ENCODE assay signal across 8 cellular contexts in the genomic region with DNA sequence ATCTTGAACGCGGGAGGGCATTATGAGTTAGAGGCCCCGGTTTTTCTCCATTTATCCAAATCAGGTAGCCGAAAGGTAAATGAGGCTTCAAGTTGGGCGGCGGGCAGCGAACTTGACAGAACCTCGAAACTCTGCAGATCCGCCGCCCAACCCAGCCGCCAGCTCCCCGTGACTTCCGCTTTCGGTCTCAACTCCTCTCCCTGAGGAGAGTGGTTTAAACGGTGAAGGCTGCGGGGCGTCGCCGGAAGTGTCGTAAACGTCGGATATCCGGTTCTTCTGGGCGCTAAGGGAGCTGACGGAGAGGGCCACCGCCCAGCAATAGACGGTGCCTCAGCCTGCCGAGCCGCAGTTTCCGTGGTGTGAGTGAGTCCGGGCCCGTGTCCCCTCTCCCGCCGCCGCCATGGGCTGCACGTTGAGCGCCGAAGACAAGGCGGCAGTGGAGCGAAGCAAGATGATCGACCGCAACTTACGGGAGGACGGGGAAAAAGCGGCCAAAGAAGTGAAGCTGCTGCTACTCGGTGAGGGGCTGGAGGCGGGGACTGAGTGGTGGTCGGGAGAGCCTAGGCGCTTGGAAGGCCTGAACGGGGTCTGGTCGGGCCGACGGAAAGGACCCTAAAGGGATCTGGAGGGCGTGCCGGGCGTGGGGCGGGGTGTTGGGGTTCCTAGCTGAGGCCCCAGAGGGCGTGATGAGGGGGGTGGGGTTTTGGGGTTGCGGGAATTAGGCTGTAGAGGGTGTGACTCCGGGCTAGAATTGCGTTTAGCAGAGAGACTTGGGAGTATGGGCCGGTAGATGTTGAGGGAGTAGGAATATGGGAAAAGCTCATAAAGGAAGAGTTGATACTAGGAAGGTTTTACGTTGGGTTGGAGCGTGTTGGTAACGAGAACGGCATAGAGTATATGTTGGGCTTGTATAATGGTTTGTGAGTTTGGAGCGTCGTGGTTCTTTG. TPM values are rescaled to one million over a fixed set of nuclear protein-coding genes. Genes with fewer than 3 reads are reported as not detected.
DNase-seq lines count a peak whose midpoint lies in the region; ATAC-seq and TF ChIP-seq lines count a peak whose summit lies in the region.

A gene (plus strand): TSS at position 295 of the 947 bp plus-strand sequence. CDS start 106 bp downstream, at position 401.

- peak within 1 kb of the TSS; percentile 77 to 93 (median 82) for H3K4me3 ChIP-seq in BLaER1 treated with 17β-estradiol and CSF1 and Interleukin-3, amounts not matched to agents 10 nM and 100 nM
- H3K4me3 ChIP-seq in coronary artery, result peak within 1 kb of the TSS; percentile 90

- intact Hi-C loops in activated CD4-positive, alpha-beta T cell treated with anti-CD3 and anti-CD28 coated beads, Interleukin-2, amount 10 ng/mL, durations not matched to agents 24 days and 14 days (cut with micrococcal nuclease), result loop anchor here (1.0 to 5.0 kb wide), 4 partner anchors 121 to 487 kb away; a partner anchor contains a TSS

- peak within 1 kb of the TSS; percentile 95 for H3K4me3 Mint-ChIP-seq in activated CD4-positive, alpha-beta T cell treated with anti-CD3 and anti-CD28 coated beads, Interleukin-2, amount 10 ng/mL, durations not matched to agents 24 days and 14 days

- H4K20me1 ChIP-seq in BLaER1 treated with 17β-estradiol and CSF1 and Interleukin-3, amounts not matched to agents 10 nM and 100 nM, result peaks cover 21 to 51% (median 46%) of the 10 kb centered on the region in 11 experiments; a peak in 21 of 22 replicates

- peak within 1 kb of the TSS; percentile 96 for H3K27ac Mint-ChIP-seq in activated CD4-positive, alpha-beta T cell treated with anti-CD3 and anti-CD28 coated beads, Interleukin-2, amount 10 ng/mL, durations not matched to agents 24 days and 14 days

- H3K36me3 Mint-ChIP-seq in activated CD4-positive, alpha-beta T cell treated with anti-CD3 and anti-CD28 coated beads, Interleukin-2, amount 10 ng/mL, durations not matched to agents 24 days and 14 days (ENCODE audit: low read depth), result peaks cover 10% of the 10 kb centered on the region

- H3K27me3 ChIP-seq in BLaER1 treated with 17β-estradiol and CSF1 and Interleukin-3, amounts not matched to agents 10 nM and 100 nM, result no peaks in the 10 kb centered on the region
- no peaks in the 10 kb centered on the region for H3K27me3 ChIP-seq in layer of hippocampus (ENCODE audit: control insufficient read depth, insufficient read depth, low read length)

- H3K4me1 Mint-ChIP-seq in activated CD4-positive, alpha-beta T cell treated with anti-CD3 and anti-CD28 coated beads, Interleukin-2, amount 10 ng/mL, durations not matched to agents 24 days and 14 days, result peaks cover 46% of the 10 kb centered on the region

- H3K27ac ChIP-seq in BLaER1 treated with 17β-estradiol and CSF1 and Interleukin-3, amounts not matched to agents 10 nM and 100 nM, result peak within 1 kb of the TSS; percentile 84 to 95 (median 92)
- peak within 1 kb of the TSS; percentile 96 to 97 for H3K27ac ChIP-seq in coronary artery
- peak within 1 kb of the TSS; percentile 89 for H3K27ac ChIP-seq in layer of hippocampus (ENCODE audit: low read depth, low read length)

- TF ChIP-seq CTCF in coronary artery (IDR thresholded peaks at IDR 0.05), result no peak

- ATAC-seq in GM19328 (IDR thresholded peaks at IDR 0.05; ENCODE audit: unreplicated experiment) (peak; percentile 89), HG03469 (IDR thresholded peaks at IDR 0.05; ENCODE audit: unreplicated experiment) (peak; percentile 80)

- H3K27me3 Mint-ChIP-seq in activated CD4-positive, alpha-beta T cell treated with anti-CD3 and anti-CD28 coated beads, Interleukin-2, amount 10 ng/mL, durations not matched to agents 24 days and 14 days, result no peaks in the 10 kb centered on the region

- H3K9ac ChIP-seq in BLaER1 treated with 17β-estradiol and CSF1 and Interleukin-3, amounts not matched to agents 10 nM and 100 nM, result peak within 1 kb of the TSS; percentile 82 to 97 (median 91)

- H3K9me3 ChIP-seq in BLaER1 treated with 17β-estradiol and CSF1 and Interleukin-3, amounts not matched to agents 10 nM and 100 nM (replicated peaks in 1 of 11), result peaks cover 0 to 2% (median 0%) of the 10 kb centered on the region in 11 experiments; a peak in 2 of 22 replicates

- H3K36me3 ChIP-seq in BLaER1 treated with 17β-estradiol and CSF1 and Interleukin-3, amounts not matched to agents 10 nM and 100 nM, result peaks cover 0 to 21% (median 8%) of the 10 kb centered on the region in 11 experiments; a peak in 14 of 22 replicates

- DNase-seq in NCI-H526 (lab: John Stamatoyannopoulos, UW), result peak; percentile 96 to 98
- DNase-seq in activated CD4-positive, alpha-beta T cell treated with anti-CD3 and anti-CD28 coated beads, Interleukin-2, amount 10 ng/mL, durations not matched to agents 24 days and 14 days, result peak; percentile 99
- DNase-seq in coronary artery (ENCODE audit: low spot score), result peak; percentile 98
- peak; percentile 83 to 92 (median 88) for DNase-seq in stimulated activated CD4-positive, alpha-beta T cell treated with anti-CD3 and anti-CD28 coated beads, Interleukin-1b, Interleukin-23, amount 100 ng/mL, for 24 hours (ENCODE audit: low read depth in 4 of 4, low spot score in 1 of 4)

- H3K4me2 ChIP-seq in BLaER1 treated with 17β-estradiol and CSF1 and Interleukin-3, amounts not matched to agents 10 nM and 100 nM, result peak within 1 kb of the TSS; percentile 86 to 96 (median 91)

- peaks cover 22 to 49% (median 33%) of the 10 kb centered on the region in 10 experiments for H3K4me1 ChIP-seq in BLaER1 treated with 17β-estradiol and CSF1 and Interleukin-3, amounts not matched to agents 10 nM and 100 nM

- H3K9me3 Mint-ChIP-seq in activated CD4-positive, alpha-beta T cell treated with anti-CD3 and anti-CD28 coated beads, Interleukin-2, amount 10 ng/mL, durations not matched to agents 24 days and 14 days, result no peaks in the 10 kb centered on the region

RNA-seq across cellular contexts. Expression of the gene that starts here (rescaled TPM):
- total RNA-seq in activated CD4-positive, alpha-beta T cell treated with anti-CD3 and anti-CD28 coated beads, Interleukin-2, amount 10 ng/mL, durations not matched to agents 24 days and 14 days, result 8.7 and 8.8 TPM in 2 replicates

Comparison
In these comparisons a context has a peak if more than half of its experiments do, and no peak if none do; other contexts are left out.
1. Peak in every context shown above with its lines: DNase-seq, ATAC-seq, H3K4me3 ChIP-seq and H3K27ac ChIP-seq.